8 cellular contexts compared by ENCODE assay signal in genomic region chr15:92811514-92811913, GRCh38.
DNase-seq lines count a peak whose midpoint lies in the region; ATAC-seq and FAIRE-seq lines count a peak whose summit lies in the region.

No MANE protein-coding gene starts in this region.

- peaks cover 46% of the 10 kb centered on the region for H3K4me1 Mint-ChIP-seq in activated naive CD4-positive, alpha-beta T cell treated with anti-CD3 and anti-CD28 coated beads, Interleukin-2, amount 50 U/mL, for 24 hours
- peaks cover 33% of the 10 kb centered on the region for H3K4me1 Mint-ChIP-seq in T-helper 2 cell treated with Interferon-gamma antibody and Interleukin-4, amounts not matched to agents 5 μg/mL and 100 μg/mL, for 36 hours (ENCODE audit: low read depth)

- peak overlapping the region; percentile 76 for H3K27ac Mint-ChIP-seq in activated naive CD4-positive, alpha-beta T cell treated with anti-CD3 and anti-CD28 coated beads, Interleukin-2, amount 50 U/mL, for 24 hours
- peak overlapping the region; percentile 98 for H3K27ac Mint-ChIP-seq in T-helper 2 cell treated with Interferon-gamma antibody and Interleukin-4, amounts not matched to agents 5 μg/mL and 100 μg/mL, for 36 hours

- H3K27me3 Mint-ChIP-seq in activated naive CD4-positive, alpha-beta T cell treated with anti-CD3 and anti-CD28 coated beads, Interleukin-2, amount 50 U/mL, for 24 hours = no peaks in the 10 kb centered on the region
- no peaks in the 10 kb centered on the region for H3K27me3 Mint-ChIP-seq in T-helper 2 cell treated with Interferon-gamma antibody and Interleukin-4, amounts not matched to agents 5 μg/mL and 100 μg/mL, for 36 hours (ENCODE audit: low read depth)

- H3K4me3 ChIP-seq in iPS-18a (ENCODE audit: low read length) (peak overlapping the region; percentile 83), subcutaneous abdominal adipose tissue (ENCODE audit: low read depth in 1 of 5, low read length in 5 of 5) (no peak overlapping the region)

- H3K36me3 Mint-ChIP-seq in activated naive CD4-positive, alpha-beta T cell treated with anti-CD3 and anti-CD28 coated beads, Interleukin-2, amount 50 U/mL, for 24 hours = peaks cover 2% of the 10 kb centered on the region
- peaks cover 1% of the 10 kb centered on the region for H3K36me3 Mint-ChIP-seq in T-helper 2 cell treated with Interferon-gamma antibody and Interleukin-4, amounts not matched to agents 5 μg/mL and 100 μg/mL, for 36 hours (ENCODE audit: low read depth)

- DNase-seq in activated naive CD4-positive, alpha-beta T cell treated with Interleukin-2 at 50 U/mL for 16 hours = no peak
- DNase-seq in T-helper 2 cell treated with Interferon-gamma antibody and Interleukin-4, amounts not matched to agents 5 μg/mL and 100 μg/mL, for 36 hours (ENCODE audit: low spot score) = no peak
- no peak for DNase-seq in GM19239 (ENCODE audit: insufficient read length, low spot score)

- ATAC-seq in HG03342 (IDR thresholded peaks at IDR 0.05; ENCODE audit: unreplicated experiment) (no peak), GM18873 (IDR thresholded peaks at IDR 0.05; ENCODE audit: low FRiP score, unreplicated experiment) (no peak)

- H3K27ac ChIP-seq in iPS-18a (ENCODE audit: low read length) (peak overlapping the region; percentile 57), subcutaneous abdominal adipose tissue (ENCODE audit: low read depth, low read length) (peak overlapping the region; percentile 99)

- no peaks in the 10 kb centered on the region for H3K27me3 ChIP-seq in iPS-18a (ENCODE audit: control insufficient read depth, insufficient read depth, low read length)
- no peaks in the 10 kb centered on the region for H3K27me3 ChIP-seq in subcutaneous abdominal adipose tissue (ENCODE audit: control insufficient read depth in 5 of 5, insufficient read depth in 4 of 5, low read length in 5 of 5)

- peak overlapping the region; percentile 50 for H3K4me3 Mint-ChIP-seq in activated naive CD4-positive, alpha-beta T cell treated with anti-CD3 and anti-CD28 coated beads, Interleukin-2, amount 50 U/mL, for 24 hours
- peak overlapping the region; percentile 91 for H3K4me3 Mint-ChIP-seq in T-helper 2 cell treated with Interferon-gamma antibody and Interleukin-4, amounts not matched to agents 5 μg/mL and 100 μg/mL, for 36 hours

- H3K9me3 Mint-ChIP-seq in activated naive CD4-positive, alpha-beta T cell treated with anti-CD3 and anti-CD28 coated beads, Interleukin-2, amount 50 U/mL, for 24 hours = no peaks in the 10 kb centered on the region
- no peaks in the 10 kb centered on the region for H3K9me3 Mint-ChIP-seq in T-helper 2 cell treated with Interferon-gamma antibody and Interleukin-4, amounts not matched to agents 5 μg/mL and 100 μg/mL, for 36 hours

- H3K9ac ChIP-seq in iPS-18a (ENCODE audit: low read length) = peak overlapping the region; percentile 100
- H3K9ac ChIP-seq in subcutaneous abdominal adipose tissue (ENCODE audit: low read length in 5 of 5) = peak overlapping the region in 1 of 5 donors; percentile 96

- H3K4me1 ChIP-seq in iPS-18a (ENCODE audit: control insufficient read depth, low read depth, low read length) (peaks cover 30% of the 10 kb centered on the region), subcutaneous abdominal adipose tissue (ENCODE audit: control insufficient read depth in 5 of 5, insufficient read depth in 5 of 5, low read length in 5 of 5) (peaks cover 0 to 32% (median 27%) of the 10 kb centered on the region in 5 donors)

- no peaks in the 10 kb centered on the region for H3K36me3 ChIP-seq in iPS-18a (ENCODE audit: control insufficient read depth, low read depth, low read length)
- no peaks in the 10 kb centered on the region for H3K36me3 ChIP-seq in subcutaneous abdominal adipose tissue (ENCODE audit: control insufficient read depth in 5 of 5, insufficient read depth in 5 of 5, low read length in 5 of 5)

- no peak for FAIRE-seq in GM19239 (lab: Jason Lieb, UNC)

- H3K9me3 ChIP-seq in iPS-18a (ENCODE audit: control insufficient read depth, low read depth, low read length) (no peaks in the 10 kb centered on the region), subcutaneous abdominal adipose tissue (ENCODE audit: control insufficient read depth in 5 of 5, low read length in 5 of 5) (no peaks in the 10 kb centered on the region)
